19 cellular contexts compared by ENCODE assay signal in the genomic region with DNA sequence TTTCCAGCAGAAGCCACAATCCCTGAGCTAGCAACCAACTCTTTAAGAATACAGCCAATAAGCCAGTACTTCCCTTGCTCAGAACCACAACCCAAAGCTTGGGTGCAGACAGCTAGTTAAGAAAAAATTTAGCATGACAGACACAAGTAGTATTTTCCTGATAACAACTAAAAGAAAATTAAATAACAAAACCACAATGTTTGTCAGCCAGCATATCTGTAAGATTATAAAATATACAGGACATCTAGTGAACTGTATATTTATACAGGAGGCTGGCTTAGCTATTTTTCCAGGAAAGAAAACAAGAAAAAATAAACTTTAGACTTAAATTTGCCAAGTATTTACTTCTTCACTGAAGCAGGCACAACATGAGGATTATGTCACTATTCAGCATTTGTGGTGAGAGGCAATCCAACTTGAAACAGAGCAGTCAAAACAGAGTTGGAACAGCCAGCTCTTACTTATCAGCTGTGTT. TPM values are rescaled to one million over a fixed set of nuclear protein-coding genes. Genes with fewer than 3 reads are reported as not detected.
A peak's percentile ranks its signal among the peaks of the same experiment; 100 is the strongest.
DNase-seq lines count a peak whose midpoint lies in the region; ATAC-seq and TF ChIP-seq lines count a peak whose summit lies in the region.
"Had no signal": no experiment of that assay in that cellular context is flagged by ENCODE, and none has a peak within 500 bp of the region (broad histone marks: within the 10 kb centered on the region; RNA-seq: fewer than 3 reads in every experiment).

No MANE protein-coding gene starts in this region.

- TF ChIP-seq CTCF in right atrium auricular region (IDR thresholded peaks at IDR 0.05): no peak
- TF ChIP-seq CTCF in astrocyte of the spinal cord (IDR thresholded peaks at IDR 0.05; ENCODE audit: low read depth, low read length): no peak
- TF ChIP-seq CTCF in GM20000 (IDR thresholded peaks at IDR 0.05; ENCODE audit: extremely low read depth, missing control alignments): no peak

- no peaks in the 10 kb centered on the region for H3K4me1 ChIP-seq in right atrium auricular region
- H3K4me1 ChIP-seq: parathyroid adenoma had no signal

- in situ Hi-C loops in astrocyte of the spinal cord (cut with HindIII; ENCODE audit: low sequenced_read_pairs): no loop called here

- no peaks in the 10 kb centered on the region for H3K27me3 ChIP-seq in right atrium auricular region

- no peak overlapping the region for H3K27ac ChIP-seq in right atrium auricular region
- H3K27ac ChIP-seq: parathyroid adenoma, RWPE1 had no signal

- no peaks in the 10 kb centered on the region for H3K9me3 ChIP-seq in right atrium auricular region

- H3K36me3 ChIP-seq in right atrium auricular region: no peaks in the 10 kb centered on the region

- DNase-seq in Right ventricle myocardium inferior (ENCODE audit: missing footprints): no peak
- no peak for DNase-seq in right atrium auricular region (ENCODE audit: low spot score)
- DNase-seq in astrocyte of the spinal cord (ENCODE audit: low read depth, low spot score): peak; percentile 88
- DNase-seq in iris pigment epithelial cell (ENCODE audit: low read depth): peak; percentile 96
- no peak for DNase-seq in SKM-1 treated with dmso at 0.1 percent for 144 hours (lab: John Stamatoyannopoulos, UW; ENCODE audit: unreplicated experiment)
- DNase-seq in GM20000 (ENCODE audit: low spot score): no peak
- no peak for DNase-seq in SW480 (ENCODE audit: low spot score)
- DNase-seq: activated CD4-positive, alpha-beta T cell treated with anti-CD3 and anti-CD28 coated beads for 1 hour; activated naive CD4-positive, alpha-beta T cell treated with anti-CD3 and anti-CD28 coated beads, Interleukin-2, amount 50 U/mL, for 16 hours; cerebellar nuclear complex; GDM1; islet precursor cell; MM.1S; stimulated activated CD4-positive, alpha-beta T cell treated with anti-CD3 and anti-CD28 coated beads, Interleukin-15, amount 100 ng/mL, for 24 hours had no signal

- no peak overlapping the region for H3K4me3 ChIP-seq in right atrium auricular region
- no peak overlapping the region for H3K4me3 ChIP-seq in astrocyte of the spinal cord (ENCODE audit: low read depth, low read length)

- intact Hi-C loops in Right ventricle myocardium inferior (cut with DNase I): loop anchor here (10.0 kb wide), 1 partner anchor 125 kb away; no protein-coding TSS in a partner anchor

- ATAC-seq in Right ventricle myocardium inferior (peak; percentile 80), HG02938 (IDR thresholded peaks at IDR 0.05; ENCODE audit: unreplicated experiment) (no peak)

RNA-seq across cellular contexts. Expression of gene PF4V1, which starts 6.6 kb away (rescaled TPM):
- total RNA-seq in Right ventricle myocardium inferior (not detected), right atrium auricular region (not detected)
- total RNA-seq: A172; T-helper 2 cell treated with Interferon-gamma antibody and Interleukin-4, amounts not matched to agents 100 ng/mL and 5 ng/mL, for 36 hours had no signal

RNA-seq across cellular contexts. Expression of gene CXCL1, which starts 9.5 kb away (rescaled TPM):
- total RNA-seq in Right ventricle myocardium inferior: 1.3 TPM
- total RNA-seq in right atrium auricular region: 1 to 10 TPM; 6.9 to 8.5 TPM
- total RNA-seq: A172; T-helper 2 cell treated with Interferon-gamma antibody and Interleukin-4, amounts not matched to agents 100 ng/mL and 5 ng/mL, for 36 hours had no signal

RNA-seq across cellular contexts. Expression of gene CXCL6, which starts 23.2 kb away (rescaled TPM):
- total RNA-seq in Right ventricle myocardium inferior (0.27 TPM), right atrium auricular region (1 to 10 TPM in 1 of 2 donors, under 1 TPM in 1; 0.44 to 2.4 TPM)
- total RNA-seq: A172; T-helper 2 cell treated with Interferon-gamma antibody and Interleukin-4, amounts not matched to agents 100 ng/mL and 5 ng/mL, for 36 hours had no signal

Comparison
In these comparisons a context has a peak if more than half of its experiments do, and no peak if none do; other contexts are left out.
1. DNase-seq: peak in astrocyte of the spinal cord (single experiment) and iris pigment epithelial cell (single experiment); none in Right ventricle myocardium inferior (single experiment), right atrium auricular region (single experiment), SKM-1 treated with dmso at 0.1 percent for 144 hours (single experiment), GM20000 (single experiment) and SW480 (single experiment).